ENCODE assay signal across 16 cellular contexts in genomic region chr17:42201155-42201772, GRCh38. TPM values are rescaled to one million over a fixed set of nuclear protein-coding genes. Genes with fewer than 3 reads are reported as not detected.
DNase-seq lines count a peak whose midpoint lies in the region; ATAC-seq, FAIRE-seq and TF ChIP-seq lines count a peak whose summit lies in the region.
"Had no signal": no experiment of that assay in that cellular context is flagged by ENCODE, and none has a peak within 500 bp of the region (broad histone marks: within the 10 kb centered on the region; RNA-seq: fewer than 3 reads in every experiment).

No MANE protein-coding gene starts in this region.

- H4K20me1 ChIP-seq in GM12878 (ENCODE audit: control insufficient read depth, insufficient read depth): no peaks in the 10 kb centered on the region

- H3K27ac Mint-ChIP-seq in CD4-positive, alpha-beta T cell: peak overlapping the region; percentile 30
- H3K27ac Mint-ChIP-seq: activated CD8-positive, alpha-beta memory T cell treated with anti-CD3 and anti-CD28 coated beads, Interleukin-2, amount 10 ng/mL, durations not matched to agents 7 days and 5 days had no signal

- peaks cover 65% of the 10 kb centered on the region for H3K36me3 Mint-ChIP-seq in CD4-positive, alpha-beta T cell (ENCODE audit: low read depth)

- in situ Hi-C loops in GM12878 (cut with MboI): no loop called here

- WGBS in GM12878 (ENCODE audit: insufficient coverage, insufficient replicate concordance, low lambda C conversion rate, missing lambda C conversion rate): 92% methylated on average over 13 of the region's 13 CpGs

- TSS peak; percentile 59 for BruUV-seq in GM12878 (replicated peaks; lab: Mats Ljungman, UMichigan)

- ATAC-seq in CD4-positive, alpha-beta T cell (ENCODE audit: poor library complexity): no peak
- ATAC-seq in GM12878: no peak
- ATAC-seq in mucosa of descending colon: peak; percentile 91
- ATAC-seq in HG02759 (IDR thresholded peaks at IDR 0.05; ENCODE audit: unreplicated experiment): no peak
- ATAC-seq: activated CD8-positive, alpha-beta memory T cell treated with anti-CD3 and anti-CD28 coated beads, Interleukin-2, amount 10 ng/mL, durations not matched to agents 7 days and 5 days; gastrocnemius medialis had no signal

- FAIRE-seq in GM12878 (lab: Jason Lieb, UNC): no peak
- FAIRE-seq: G401.6 had no signal

- H3K9ac ChIP-seq in GM12878 (ENCODE audit: control insufficient read depth, insufficient read depth, low read length): no peak overlapping the region

- no peak for TF ChIP-seq EP300 in GM12878 (IDR thresholded peaks at IDR 0.05; ENCODE audit: borderline replicate concordance in 1 of 2, control insufficient read depth in 1 of 2, low read depth in 2 of 2, low read length in 2 of 2)

- TF ChIP-seq CTCF in CD4-positive, alpha-beta T cell (IDR thresholded peaks at IDR 0.05): no peak
- no peak for TF ChIP-seq CTCF in GM12878 (IDR thresholded peaks at IDR 0.05 in 2 of 3, conservative IDR thresholded peaks at IDR 0.05 in 1 of 3; ENCODE audit: control insufficient read depth in 2 of 3, extremely low read depth in 1 of 3, insufficient read depth in 1 of 3, low read depth in 3 of 3, low read length in 3 of 3)
- TF ChIP-seq CTCF in mucosa of descending colon (IDR thresholded peaks at IDR 0.05): no peak

- H3K27ac ChIP-seq in CD4-positive, alpha-beta T cell (ENCODE audit: low read depth, low read length): no peak overlapping the region
- H3K27ac ChIP-seq in GM12878 (ENCODE audit: control insufficient read depth, insufficient read depth): no peak overlapping the region
- H3K27ac ChIP-seq: gastrocnemius medialis had no signal

- POLR2A ChIA-PET in CD4-positive, alpha-beta T cell (lab: Charles Lee): no interaction called here
- POLR2A ChIA-PET in GM12878 (lab: Charles Lee): no interaction called here

- H3K4me1 Mint-ChIP-seq in CD4-positive, alpha-beta T cell (ENCODE audit: low read depth): no peaks in the 10 kb centered on the region
- H3K4me1 Mint-ChIP-seq: activated CD8-positive, alpha-beta memory T cell treated with anti-CD3 and anti-CD28 coated beads, Interleukin-2, amount 10 ng/mL, durations not matched to agents 7 days and 5 days had no signal

- no peaks in the 10 kb centered on the region for H3K27me3 ChIP-seq in CD4-positive, alpha-beta T cell (ENCODE audit: control insufficient read depth, insufficient read depth, low read length)
- H3K27me3 ChIP-seq in GM12878 (replicated peaks in 1 of 2; ENCODE audit: control insufficient read depth in 2 of 2, insufficient read depth in 2 of 2, low read length in 1 of 2): no peaks in the 10 kb centered on the region
- H3K27me3 ChIP-seq: gastrocnemius medialis had no signal

- H3K9me3 Mint-ChIP-seq in CD4-positive, alpha-beta T cell: no peaks in the 10 kb centered on the region
- H3K9me3 Mint-ChIP-seq: CD4-positive, alpha-beta memory T cell; T-helper 1 cell treated with Interleukin-12 subunit alpha and Interleukin-12 subunit beta and Interleukin-4 antibody, amounts not matched to agents 30 μg/mL and 1 μg/mL, for 36 hours had no signal

- RAD21 ChIA-PET in GM12878 (lab: Charles Lee; ENCODE audit: unreplicated experiment): no interaction called here

- H3K36me3 ChIP-seq in GM12878 (ENCODE audit: control insufficient read depth in 2 of 2, insufficient read depth in 2 of 2, low read length in 1 of 2): peaks cover 5 to 23% of the 10 kb centered on the region in 2 experiments; a peak in 3 of 4 replicates
- H3K36me3 ChIP-seq in mucosa of descending colon (ENCODE audit: low read depth): no peaks in the 10 kb centered on the region

- H3K9me3 ChIP-seq in CD4-positive, alpha-beta T cell (ENCODE audit: control insufficient read depth, low read length): no peaks in the 10 kb centered on the region
- H3K9me3 ChIP-seq in GM12878 (replicated peaks; ENCODE audit: control insufficient read depth, insufficient read depth, low read length) (no peaks in the 10 kb centered on the region), mucosa of descending colon (no peaks in the 10 kb centered on the region)
- H3K9me3 ChIP-seq: gastrocnemius medialis had no signal

- no peaks in the 10 kb centered on the region for H3K27me3 Mint-ChIP-seq in CD4-positive, alpha-beta T cell
- H3K27me3 Mint-ChIP-seq: activated CD8-positive, alpha-beta memory T cell treated with anti-CD3 and anti-CD28 coated beads, Interleukin-2, amount 10 ng/mL, durations not matched to agents 7 days and 5 days; CD4-positive, alpha-beta memory T cell had no signal

- TF ChIP-seq POLR2A in GM12878 (IDR thresholded peaks at IDR 0.05; ENCODE audit: low read depth, low read length): no peak

- no peak overlapping the region for H3K4me2 ChIP-seq in GM12878 (ENCODE audit: control insufficient read depth, insufficient read depth)

- no peak for TF ChIP-seq RAD21 in GM12878 (IDR thresholded peaks at IDR 0.05; ENCODE audit: insufficient read depth, low read depth, low read length)

- H3K4me3 Mint-ChIP-seq in CD4-positive, alpha-beta T cell: no peak overlapping the region
- H3K4me3 Mint-ChIP-seq: activated CD8-positive, alpha-beta memory T cell treated with anti-CD3 and anti-CD28 coated beads, Interleukin-2, amount 10 ng/mL, durations not matched to agents 7 days and 5 days; CD4-positive, alpha-beta memory T cell; T-helper 1 cell treated with Interleukin-12 subunit alpha and Interleukin-12 subunit beta and Interleukin-4 antibody, amounts not matched to agents 30 μg/mL and 1 μg/mL, for 36 hours had no signal

- SMC1A ChIA-PET in GM12878 (lab: Charles Lee; ENCODE audit: uncharacterized antibody, unreplicated experiment): interaction anchor here (0.6 kb wide), 1 partner anchor 14 kb away, joined by 3 read pairs; no protein-coding TSS in a partner anchor

- no peak overlapping the region for H2AFZ ChIP-seq in GM12878 (ENCODE audit: control insufficient read depth, low read depth, low read length)

- no peak for DNase-seq in CD4-positive, alpha-beta T cell
- DNase-seq in GM12878 (ENCODE audit: low read depth, low spot score): no peak
- DNase-seq in mucosa of descending colon: peak in 1 of 3 donors; percentile 61
- DNase-seq in NCI-H2029 treated with DMSO at 0.1 percent for 48 hours (lab: John Stamatoyannopoulos, UW): no peak
- DNase-seq in NOMO-1 treated with dmso at 0.1 percent for 144 hours (lab: John Stamatoyannopoulos, UW; ENCODE audit: unreplicated experiment): no peak
- DNase-seq: activated CD8-positive, alpha-beta memory T cell treated with anti-CD3 and anti-CD28 coated beads, Interleukin-2, amount 10 ng/mL, durations not matched to agents 7 days and 5 days; CD4-positive, alpha-beta memory T cell; gastrocnemius medialis; kidney glomerular epithelial cell; stimulated activated naive CD4-positive, alpha-beta T cell had no signal

- no peaks in the 10 kb centered on the region for H3K79me2 ChIP-seq in GM12878 (ENCODE audit: control insufficient read depth, insufficient read depth, low read length)

- H3K4me3 ChIP-seq in GM12878 (no peak overlapping the region), mucosa of descending colon (no peak overlapping the region)
- H3K4me3 ChIP-seq: gastrocnemius medialis had no signal

- intact Hi-C loops in CD4-positive, alpha-beta T cell (cut with DNase I, micrococcal nuclease): no loop called here
- intact Hi-C loops in GM12878 (cut with micrococcal nuclease; ENCODE audit: unreplicated experiment) (no loop called here), mucosa of descending colon (cut with DNase I, micrococcal nuclease) (no loop called here)

- H3K4me1 ChIP-seq in GM12878 (ENCODE audit: control insufficient read depth, insufficient read depth, low read length): no peaks in the 10 kb centered on the region; the same call in 1 of the 2 replicates
- H3K4me1 ChIP-seq in mucosa of descending colon (ENCODE audit: low read depth): peaks cover 7% of the 10 kb centered on the region

- CTCF ChIA-PET in CD4-positive, alpha-beta T cell (lab: Charles Lee): interaction anchor here (0.8 kb wide), 1 partner anchor 74 kb away, joined by 3 read pairs; no protein-coding TSS in a partner anchor
- CTCF ChIA-PET in GM12878 (lab: Yijun Ruan, JAX): interaction anchor here (0.6 to 1.9 kb wide), 2 partner anchors 21 to 23 kb away, joined by 3 to 5 read pairs; no protein-coding TSS in a partner anchor

RNA-seq across cellular contexts. Expression of gene GHDC, which starts 7.0 kb away (rescaled TPM):
- 1 to 10 TPM; 6.8 to 8.3 TPM for total RNA-seq in CD4-positive, alpha-beta T cell
- 40.6 and 47.9 TPM in 2 replicates for total RNA-seq in GM12878 (2013; cell fraction: nucleolus; rRNA removed)
- total RNA-seq in GM12878 (2014; rRNA removed) (17.2 and 17.6 TPM in 2 replicates), GM12878 (2014; rRNA removed; fragmentation: Illumina TruSeq; extraction: Trizol) (6.8 TPM in 2 replicates), GM12878 (2021) (20.6 and 21.2 TPM in 2 replicates), mucosa of descending colon (10 to 100 TPM; 21.9 to 22.2 (median 22.0) TPM)
- 9.4 TPM for polyA plus RNA-seq in GM12878 (2011; ENCODE audit: low read depth)
- polyA plus RNA-seq in GM12878 (2011; rRNA removed) (6.1 and 12.3 TPM in 2 replicates), GM12878 (2014; fragmentation: Illumina TruSeq; extraction: Trizol) (4.1 and 6.5 TPM in 2 replicates), GM12878 (2014; fragmentation: Nextera tagmentation; extraction: Ambion mirVana) (1 to 10 TPM in 1 of 2 experiments, under 1 TPM in 1; 0.72 to 2.2 TPM), GM12878 (2014; rRNA removed) (20.4 and 20.5 TPM in 2 replicates), GM12878 (2016; fragmentation: Nextera tagmentation; extraction: Ambion mirVana) (10 to 100 TPM; 13.5 to 15.5 TPM)
- polyA plus RNA-seq in GM12878 (2011; cell fraction: cytosol; rRNA removed): 13.2 and 23.1 TPM in 2 replicates
- 63.3 and 67.9 TPM in 2 replicates for polyA plus RNA-seq in GM12878 (2011; cell fraction: nucleus; rRNA removed)
- 16.6 and 21.5 TPM in 2 replicates for polyA plus RNA-seq in GM12878 (2012)
- 6.4 and 21.6 TPM in 2 replicates for polyA minus RNA-seq in GM12878 (2011; rRNA and poly(A)+ RNA removed)
- polyA minus RNA-seq in GM12878 (2011; cell fraction: cytosol; rRNA and poly(A)+ RNA removed): 10.2 and 12.4 TPM in 2 replicates
- polyA minus RNA-seq in GM12878 (2011; cell fraction: nucleus; rRNA and poly(A)+ RNA removed): 12.3 and 16.6 TPM in 2 replicates

RNA-seq across cellular contexts. Expression of gene HCRT, which starts 16.0 kb away (rescaled TPM):
- total RNA-seq in CD4-positive, alpha-beta T cell: not detected
- not detected in 2 replicates for total RNA-seq in GM12878 (2013; cell fraction: nucleolus; rRNA removed)
- total RNA-seq in GM12878 (2014; rRNA removed): not detected in 2 replicates
- total RNA-seq in GM12878 (2014; rRNA removed; fragmentation: Illumina TruSeq; extraction: Trizol): not detected in 2 replicates
- total RNA-seq in GM12878 (2021): 0.41 TPM in 1 of 2 replicates, not detected in the other
- polyA plus RNA-seq in GM12878 (2011; ENCODE audit: low read depth): not detected
- polyA plus RNA-seq in GM12878 (2011; rRNA removed): not detected in 2 replicates
- polyA plus RNA-seq in GM12878 (2011; cell fraction: cytosol; rRNA removed): not detected in 2 replicates
- polyA plus RNA-seq in GM12878 (2011; cell fraction: nucleus; rRNA removed): not detected in 2 replicates
- polyA plus RNA-seq in GM12878 (2012): not detected in 2 replicates
- not detected in 2 replicates for polyA plus RNA-seq in GM12878 (2014; fragmentation: Illumina TruSeq; extraction: Trizol)
- polyA plus RNA-seq in GM12878 (2014; fragmentation: Nextera tagmentation; extraction: Ambion mirVana): not detected
- polyA plus RNA-seq in GM12878 (2014; rRNA removed): not detected in 2 replicates
- not detected for polyA plus RNA-seq in GM12878 (2016; fragmentation: Nextera tagmentation; extraction: Ambion mirVana)
- not detected in 2 replicates for polyA minus RNA-seq in GM12878 (2011; rRNA and poly(A)+ RNA removed)
- not detected in 2 replicates for polyA minus RNA-seq in GM12878 (2011; cell fraction: cytosol; rRNA and poly(A)+ RNA removed)
- polyA minus RNA-seq in GM12878 (2011; cell fraction: nucleus; rRNA and poly(A)+ RNA removed): not detected in 2 replicates
- not detected for total RNA-seq in mucosa of descending colon
- total RNA-seq: activated CD8-positive, alpha-beta memory T cell treated with anti-CD3 and anti-CD28 coated beads, Interleukin-2, amount 10 ng/mL, durations not matched to agents 7 days and 5 days; CD4-positive, alpha-beta memory T cell; gastrocnemius medialis; LHCN-M2; occipital lobe; OCI-LY7 had no signal
- polyA plus RNA-seq: CD4-positive, alpha-beta memory T cell had no signal

RNA-seq across cellular contexts. Expression of gene KCNH4, which starts 20.3 kb away (rescaled TPM):
- under 1 TPM; 0.17 to 0.25 TPM for total RNA-seq in CD4-positive, alpha-beta T cell
- 1.3 and 1.7 TPM in 2 replicates for total RNA-seq in GM12878 (2013; cell fraction: nucleolus; rRNA removed)
- total RNA-seq in GM12878 (2014; rRNA removed) (0.06 TPM in 1 of 2 replicates, not detected in the other), GM12878 (2014; rRNA removed; fragmentation: Illumina TruSeq; extraction: Trizol) (0.09 TPM in 1 of 2 replicates, not detected in the other), GM12878 (2021) (0.19 and 0.26 TPM in 2 replicates), mucosa of descending colon (under 1 TPM in 2 of 3 donors, not detected in 1; 0.06 to 0.10 TPM)
- 0.12 TPM for polyA plus RNA-seq in GM12878 (2011; ENCODE audit: low read depth)
- polyA plus RNA-seq in GM12878 (2011; rRNA removed) (0.39 and 0.88 TPM in 2 replicates), GM12878 (2014; fragmentation: Illumina TruSeq; extraction: Trizol) (0.12 TPM in 1 of 2 replicates, not detected in the other), GM12878 (2014; fragmentation: Nextera tagmentation; extraction: Ambion mirVana) (under 1 TPM in 1 of 2 experiments, not detected in 1; 0.04 TPM), GM12878 (2014; rRNA removed) (0.10 and 0.30 TPM in 2 replicates), GM12878 (2016; fragmentation: Nextera tagmentation; extraction: Ambion mirVana) (under 1 TPM; 0.03 to 0.09 TPM)
- polyA plus RNA-seq in GM12878 (2011; cell fraction: cytosol; rRNA removed): 1.2 and 1.4 TPM in 2 replicates
- 2.5 and 3.5 TPM in 2 replicates for polyA plus RNA-seq in GM12878 (2011; cell fraction: nucleus; rRNA removed)
- 0.21 and 0.28 TPM in 2 replicates for polyA plus RNA-seq in GM12878 (2012)
- 1.2 and 1.3 TPM in 2 replicates for polyA minus RNA-seq in GM12878 (2011; rRNA and poly(A)+ RNA removed)
- polyA minus RNA-seq in GM12878 (2011; cell fraction: cytosol; rRNA and poly(A)+ RNA removed): 0.42 TPM in 1 of 2 replicates, not detected in the other
- polyA minus RNA-seq in GM12878 (2011; cell fraction: nucleus; rRNA and poly(A)+ RNA removed): 0.73 and 1.3 TPM in 2 replicates
- total RNA-seq: gastrocnemius medialis, OCI-LY7 had no signal
- polyA plus RNA-seq: CD4-positive, alpha-beta memory T cell had no signal

RNA-seq across cellular contexts. Expression of gene RAB5C, which starts 46.5 kb away (rescaled TPM):
- total RNA-seq in CD4-positive, alpha-beta T cell: 10 to 100 TPM; 66.4 to 71.2 TPM
- 14.4 and 17.0 TPM in 2 replicates for total RNA-seq in GM12878 (2013; cell fraction: nucleolus; rRNA removed)
- 52.9 and 60.5 TPM in 2 replicates for total RNA-seq in GM12878 (2014; rRNA removed)
- 42.3 and 42.9 TPM in 2 replicates for total RNA-seq in GM12878 (2014; rRNA removed; fragmentation: Illumina TruSeq; extraction: Trizol)
- 67.7 and 70.7 TPM in 2 replicates for total RNA-seq in GM12878 (2021)
- polyA plus RNA-seq in GM12878 (2011; ENCODE audit: low read depth): 30.0 TPM
- 51.7 and 90.4 TPM in 2 replicates for polyA plus RNA-seq in GM12878 (2011; rRNA removed)
- 117 and 153 TPM in 2 replicates for polyA plus RNA-seq in GM12878 (2011; cell fraction: cytosol; rRNA removed)
- polyA plus RNA-seq in GM12878 (2011; cell fraction: nucleus; rRNA removed): 54.9 and 70.0 TPM in 2 replicates
- polyA plus RNA-seq in GM12878 (2012): 46.1 and 53.6 TPM in 2 replicates
- polyA plus RNA-seq in GM12878 (2014; fragmentation: Illumina TruSeq; extraction: Trizol): 40.8 and 80.7 TPM in 2 replicates
- 1 to 10 TPM; 1.2 to 1.7 TPM for polyA plus RNA-seq in GM12878 (2014; fragmentation: Nextera tagmentation; extraction: Ambion mirVana)
- polyA plus RNA-seq in GM12878 (2014; rRNA removed): 91.9 and 94.4 TPM in 2 replicates
- 10 to 100 TPM; 49.9 to 51.7 TPM for polyA plus RNA-seq in GM12878 (2016; fragmentation: Nextera tagmentation; extraction: Ambion mirVana)
- 35.5 and 46.5 TPM in 2 replicates for polyA minus RNA-seq in GM12878 (2011; rRNA and poly(A)+ RNA removed)
- polyA minus RNA-seq in GM12878 (2011; cell fraction: cytosol; rRNA and poly(A)+ RNA removed): 16.0 and 32.4 TPM in 2 replicates
- 7.0 and 10.0 TPM in 2 replicates for polyA minus RNA-seq in GM12878 (2011; cell fraction: nucleus; rRNA and poly(A)+ RNA removed)
- 100 to 1,000 TPM; 133 to 161 (median 160) TPM for total RNA-seq in mucosa of descending colon
